ENCODE assay signal across 22 cellular contexts in the genomic region with DNA sequence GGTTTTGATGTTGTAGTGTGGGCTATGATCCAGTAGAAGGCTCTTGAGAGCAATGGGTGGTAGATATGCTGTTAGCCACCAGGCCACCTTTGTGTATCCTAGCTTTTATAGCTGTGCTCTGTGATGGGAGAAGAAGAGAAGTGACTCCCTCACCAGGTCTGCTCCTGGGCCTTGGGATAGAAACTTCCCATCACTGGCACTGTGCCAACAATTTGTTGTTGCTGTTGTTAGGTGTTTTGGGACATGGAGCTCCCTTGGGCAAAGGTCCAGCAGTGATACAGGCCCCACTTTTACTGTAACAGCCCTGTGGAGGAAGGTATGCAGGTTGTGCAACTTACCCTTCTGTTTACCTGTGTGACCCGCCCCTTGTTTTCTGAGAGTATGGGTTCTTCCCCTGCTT.
DNase-seq lines count a peak whose midpoint lies in the region; FAIRE-seq and TF ChIP-seq lines count a peak whose summit lies in the region.
"Had no signal": no experiment of that assay in that cellular context is flagged by ENCODE, and none has a peak within 500 bp of the region (broad histone marks: within the 10 kb centered on the region; RNA-seq: fewer than 3 reads in every experiment).

No MANE protein-coding gene starts in this region.

- H3K27ac Mint-ChIP-seq in activated CD4-positive, alpha-beta memory T cell treated with anti-CD3 and anti-CD28 coated beads for 36 hours: no peak overlapping the region
- H3K27ac Mint-ChIP-seq: CD4-positive, alpha-beta T cell had no signal

- CTCF ChIA-PET in OCI-LY7 (lab: Charles Lee; ENCODE audit: unreplicated experiment): no interaction called here
- CTCF ChIA-PET in activated CD4-positive, alpha-beta memory T cell treated with anti-CD3 and anti-CD28 coated beads for 36 hours (lab: Charles Lee): no interaction called here

- no peak overlapping the region for H2AFZ ChIP-seq in OCI-LY7 (ENCODE audit: low read length)
- H2AFZ ChIP-seq: GM23248 had no signal

- H3K4me3 Mint-ChIP-seq in activated CD4-positive, alpha-beta memory T cell treated with anti-CD3 and anti-CD28 coated beads for 36 hours: no peak overlapping the region
- H3K4me3 Mint-ChIP-seq: CD4-positive, alpha-beta T cell had no signal

- H3K4me1 ChIP-seq in OCI-LY7 (ENCODE audit: insufficient read depth, low read length, poor library complexity, severe bottlenecking) (no peaks in the 10 kb centered on the region), sigmoid colon (no peaks in the 10 kb centered on the region)
- H3K4me1 ChIP-seq: Caco-2 had no signal

- TF ChIP-seq CTCF in OCI-LY7 (conservative IDR thresholded peaks at IDR 0.05; ENCODE audit: low read length) (no peak), sigmoid colon (IDR thresholded peaks at IDR 0.05) (no peak)

- no peaks in the 10 kb centered on the region for H3K27me3 Mint-ChIP-seq in activated CD4-positive, alpha-beta memory T cell treated with anti-CD3 and anti-CD28 coated beads for 36 hours
- H3K27me3 Mint-ChIP-seq: CD4-positive, alpha-beta T cell had no signal

- BruUV-seq in OCI-LY7 (replicated peaks; lab: Mats Ljungman, UMichigan): no TSS peak

- no peak overlapping the region for H3K27ac ChIP-seq in OCI-LY7 (ENCODE audit: low read depth, low read length, poor library complexity, severe bottlenecking)
- H3K27ac ChIP-seq in sigmoid colon: no peak overlapping the region
- H3K27ac ChIP-seq: C4-2B, GM23248, HL-60 had no signal

- DNase-seq in D341Med (ENCODE audit: low spot score) (peak; percentile 7), H54 (ENCODE audit: insufficient read length, low spot score) (no peak), astrocyte of the hippocampus (ENCODE audit: low read depth, low spot score) (peak; percentile 0), iPS-NIHi11 (ENCODE audit: low spot score) (peak; percentile 7), OCI-LY7 (ENCODE audit: low spot score) (no peak), sigmoid colon (no peak)
- DNase-seq in activated CD4-positive, alpha-beta memory T cell treated with anti-CD3 and anti-CD28 coated beads for 36 hours: no peak
- DNase-seq: ACHN; AML-193; Caco-2; CD4-positive, alpha-beta T cell; DMS153; DMS79; GDM1; GM23248; HCEC 1CT; IMR-90 had no signal

- H3K9me3 ChIP-seq in OCI-LY7 (ENCODE audit: low read length) (no peaks in the 10 kb centered on the region), sigmoid colon (no peaks in the 10 kb centered on the region)

- no peaks in the 10 kb centered on the region for H3K27me3 ChIP-seq in sigmoid colon

- H3K9me3 Mint-ChIP-seq in activated CD4-positive, alpha-beta memory T cell treated with anti-CD3 and anti-CD28 coated beads for 36 hours: peaks cover 18% of the 10 kb centered on the region

- TF ChIP-seq EP300 in sigmoid colon (IDR thresholded peaks at IDR 0.05): no peak

- H3K4me2 ChIP-seq in OCI-LY7 (ENCODE audit: low read length): no peak overlapping the region

- H3K9me2 ChIP-seq in OCI-LY7 (ENCODE audit: insufficient read depth, low read length): no peaks in the 10 kb centered on the region

- no peaks in the 10 kb centered on the region for H3K36me3 Mint-ChIP-seq in activated CD4-positive, alpha-beta memory T cell treated with anti-CD3 and anti-CD28 coated beads for 36 hours

- POLR2A ChIA-PET in OCI-LY7 (lab: Charles Lee): no interaction called here
- POLR2A ChIA-PET in activated CD4-positive, alpha-beta memory T cell treated with anti-CD3 and anti-CD28 coated beads for 36 hours (lab: Charles Lee): no interaction called here

- intact Hi-C loops in OCI-LY7 (cut with micrococcal nuclease; ENCODE audit: unreplicated experiment): no loop called here
- intact Hi-C loops in activated CD4-positive, alpha-beta memory T cell treated with anti-CD3 and anti-CD28 coated beads for 36 hours (cut with micrococcal nuclease): no loop called here
- intact Hi-C loops in sigmoid colon (cut with DNase I): no loop called here

- H4K20me1 ChIP-seq in OCI-LY7 (ENCODE audit: insufficient read depth, low read length): no peaks in the 10 kb centered on the region

- H3K4me1 Mint-ChIP-seq in activated CD4-positive, alpha-beta memory T cell treated with anti-CD3 and anti-CD28 coated beads for 36 hours (ENCODE audit: low read depth): no peaks in the 10 kb centered on the region

- no peaks in the 10 kb centered on the region for H3K79me2 ChIP-seq in OCI-LY7 (ENCODE audit: insufficient read depth, low read depth, low read length)

- peak; percentile 20 for FAIRE-seq in H54 (lab: Jason Lieb, UNC)
- FAIRE-seq: A204.1, GM12892, GM18507 had no signal

- no peak for TF ChIP-seq POLR2A in H54 (IDR thresholded peaks at IDR 0.05; ENCODE audit: low read depth, low read length)
- no peak for TF ChIP-seq POLR2A in sigmoid colon (IDR thresholded peaks at IDR 0.05)

- H3K4me3 ChIP-seq in OCI-LY7 (ENCODE audit: low read depth, low read length, poor library complexity, severe bottlenecking) (no peak overlapping the region), sigmoid colon (no peak overlapping the region)
- H3K4me3 ChIP-seq: GM23248 had no signal

- H3K36me3 ChIP-seq in OCI-LY7 (ENCODE audit: insufficient read depth, low read length) (no peaks in the 10 kb centered on the region), sigmoid colon (no peaks in the 10 kb centered on the region)

- WGBS in sigmoid colon, 2 donors: 87 to 95% methylated on average over 1 of the region's 1 CpG

Comparison
In these comparisons a context has a peak if more than half of its experiments do, and no peak if none do; other contexts are left out.
1. DNase-seq: peak in D341Med (single experiment), astrocyte of the hippocampus (single experiment) and iPS-NIHi11 (single experiment); none in H54 (single experiment), OCI-LY7 (single experiment), activated CD4-positive, alpha-beta memory T cell treated with anti-CD3 and anti-CD28 coated beads for 36 hours (single experiment) and sigmoid colon (single experiment).